In genomic region chr22:31083377-31083768, GRCh38 we compare ENCODE assay signal across 8 cellular contexts. TPM values are rescaled to one million over a fixed set of nuclear protein-coding genes. Genes with fewer than 3 reads are reported as not detected.
A peak's percentile ranks its signal among the peaks of the same experiment; 100 is the strongest.
DNase-seq lines count a peak whose midpoint lies in the region; ATAC-seq lines count a peak whose summit lies in the region.

No MANE protein-coding gene starts in this region.

- H3K9me3 ChIP-seq in right cardiac atrium (ENCODE audit: control insufficient read depth, low read length), result no peaks in the 10 kb centered on the region
- no peaks in the 10 kb centered on the region for H3K9me3 ChIP-seq in neuronal stem cell (replicated peaks in 1 of 2; ENCODE audit: control insufficient read depth in 2 of 2, insufficient read depth in 1 of 2, low read depth in 1 of 2, low read length in 2 of 2)

- no peak overlapping the region for H2AK5ac ChIP-seq in neuronal stem cell (ENCODE audit: low read depth, low read length)

- peaks cover 7% of the 10 kb centered on the region for H3K4me1 ChIP-seq in right cardiac atrium (ENCODE audit: control insufficient read depth, insufficient read depth, low read length)
- H3K4me1 ChIP-seq in neuronal stem cell (ENCODE audit: control insufficient read depth in 2 of 2, insufficient read depth in 1 of 2, low read depth in 1 of 2, low read length in 2 of 2), result peaks cover 8 to 29% of the 10 kb centered on the region in 2 donors

- no peaks in the 10 kb centered on the region for H3K27me3 ChIP-seq in right cardiac atrium (ENCODE audit: control insufficient read depth, insufficient read depth)
- H3K27me3 ChIP-seq in neuronal stem cell (ENCODE audit: control insufficient read depth in 3 of 3, insufficient read depth in 3 of 3, low read depth in 1 of 3, low read length in 3 of 3), result no peaks in the 10 kb centered on the region

- H2BK5ac ChIP-seq in neuronal stem cell (ENCODE audit: low read length), result no peak overlapping the region

- H3K23ac ChIP-seq in neuronal stem cell (ENCODE audit: low read depth, low read length, poor library complexity), result no peak overlapping the region

- H3K27me3 Mint-ChIP-seq in stimulated activated memory B cell treated with anti-CD40 and anti-IgM and Interleukin-4, amounts not matched to agents 10 μg/mL and 1 μg/mL and 100 μg/mL, for 72 hours, result no peaks in the 10 kb centered on the region

- peak in 2 of 3 experiments; percentile 69 to 84 for DNase-seq in NCI-H1417 (lab: John Stamatoyannopoulos, UW)
- DNase-seq in NCI-H1417 treated with DMSO at 0.1 percent for 48 hours (lab: John Stamatoyannopoulos, UW), result no peak
- peak; percentile 79 for DNase-seq in RPMI8226
- DNase-seq in right cardiac atrium, result peak in 2 of 3 donors; percentile 59
- no peak for DNase-seq in stimulated activated CD4-positive, alpha-beta T cell treated with anti-CD3 and anti-CD28 coated beads, Interleukin-1b, Interleukin-23, amount 100 ng/mL, for 48 hours
- no peak for DNase-seq in neuronal stem cell (ENCODE audit: low spot score)

- H3K4ac ChIP-seq in neuronal stem cell (ENCODE audit: low read length), result no peak overlapping the region

- H3K79me1 ChIP-seq in neuronal stem cell (ENCODE audit: low read depth, low read length), result peaks cover 3% of the 10 kb centered on the region

- no peak overlapping the region for H2AFZ ChIP-seq in neuronal stem cell (ENCODE audit: low read length)

- no peak overlapping the region for H3K18ac ChIP-seq in neuronal stem cell (ENCODE audit: low read length)

- no peak overlapping the region for H3K14ac ChIP-seq in neuronal stem cell (ENCODE audit: low read length)

- H3K9me3 Mint-ChIP-seq in stimulated activated memory B cell treated with anti-CD40 and anti-IgM and Interleukin-4, amounts not matched to agents 10 μg/mL and 1 μg/mL and 100 μg/mL, for 72 hours, result no peaks in the 10 kb centered on the region

- H3K4me3 Mint-ChIP-seq in stimulated activated memory B cell treated with anti-CD40 and anti-IgM and Interleukin-4, amounts not matched to agents 10 μg/mL and 1 μg/mL and 100 μg/mL, for 72 hours, result peak overlapping the region; percentile 77

- H3K9ac ChIP-seq in neuronal stem cell (ENCODE audit: low read depth, low read length, poor library complexity), result no peak overlapping the region

- peaks cover 62% of the 10 kb centered on the region for H3K4me1 Mint-ChIP-seq in stimulated activated memory B cell treated with anti-CD40 and anti-IgM and Interleukin-4, amounts not matched to agents 10 μg/mL and 1 μg/mL and 100 μg/mL, for 72 hours

- no peak overlapping the region for H2BK15ac ChIP-seq in neuronal stem cell (ENCODE audit: low read length)

- H3K36me3 ChIP-seq in neuronal stem cell (replicated peaks in 1 of 2; ENCODE audit: control insufficient read depth in 2 of 2, insufficient read depth in 2 of 2, low read length in 2 of 2), result peaks cover 4 to 13% of the 10 kb centered on the region in 2 donors

- intact Hi-C loops in right cardiac atrium (cut with DNase I), result loop anchor here (5.0 to 10.0 kb wide), 4 partner anchors 116 to 151 kb away; partner anchors contain the start of genes MORC2 (in 3 of the 4) and TUG1 (in 3 of the 4)

- H3K4me3 ChIP-seq in right cardiac atrium (ENCODE audit: low read length) (peak overlapping the region; percentile 74), neuronal stem cell (ENCODE audit: low read length in 2 of 2) (no peak overlapping the region)

- no peak overlapping the region for H3K4me2 ChIP-seq in neuronal stem cell (ENCODE audit: insufficient read depth, low read length, poor library complexity, severe bottlenecking)

- no peaks in the 10 kb centered on the region for H3K36me3 Mint-ChIP-seq in stimulated activated memory B cell treated with anti-CD40 and anti-IgM and Interleukin-4, amounts not matched to agents 10 μg/mL and 1 μg/mL and 100 μg/mL, for 72 hours

- H3K27ac ChIP-seq in right cardiac atrium (ENCODE audit: low read length), result peak overlapping the region; percentile 82
- H3K27ac ChIP-seq in neuronal stem cell (replicated peaks; ENCODE audit: low read length), result no peak overlapping the region

- H2BK12ac ChIP-seq in neuronal stem cell (ENCODE audit: low read length), result no peak overlapping the region

- ATAC-seq in right cardiac atrium (no peak), GM21717 (IDR thresholded peaks at IDR 0.05; ENCODE audit: unreplicated experiment) (no peak)
- ATAC-seq in stimulated activated memory B cell treated with anti-CD40 and anti-IgM and Interleukin-4, amounts not matched to agents 10 μg/mL and 1 μg/mL and 100 μg/mL, for 72 hours, result no peak

- no peak overlapping the region for H4K91ac ChIP-seq in neuronal stem cell (ENCODE audit: low read depth, low read length, poor library complexity)

- no peak overlapping the region for H4K8ac ChIP-seq in neuronal stem cell (ENCODE audit: low read depth, low read length)

- WGBS in right cardiac atrium, result 49% methylated on average over 3 of the region's 3 CpGs
- WGBS in neuronal stem cell (ENCODE audit: extremely low coverage in 2 of 2, insufficient read length in 2 of 2, insufficient replicate concordance in 1 of 2), 2 donors, result no CpG with 5 or more reads among the region's 3 CpGs

- H2BK120ac ChIP-seq in neuronal stem cell (ENCODE audit: low read depth, low read length), result no peak overlapping the region

- peak overlapping the region; percentile 93 for H3K27ac Mint-ChIP-seq in stimulated activated memory B cell treated with anti-CD40 and anti-IgM and Interleukin-4, amounts not matched to agents 10 μg/mL and 1 μg/mL and 100 μg/mL, for 72 hours

RNA-seq across cellular contexts. Expression of gene SMTN, which starts 2.3 kb away (rescaled TPM):
- 100 to 1,000 TPM; 156 to 233 (median 217) TPM for total RNA-seq in right cardiac atrium
- 192 TPM for polyA plus RNA-seq in right cardiac atrium
- polyA plus RNA-seq in neuronal stem cell (2013, experiment 1 of 2), result 25.4 TPM
- 25.4 TPM for polyA plus RNA-seq in neuronal stem cell (2013, experiment 2 of 2)

RNA-seq across cellular contexts. Expression of gene SELENOM, which starts 24.0 kb away (rescaled TPM):
- total RNA-seq in right cardiac atrium, result 100 to 1,000 TPM; 167 to 205 (median 176) TPM
- 219 TPM for polyA plus RNA-seq in right cardiac atrium
- polyA plus RNA-seq in neuronal stem cell (2013, experiment 1 of 2), result 44.6 TPM
- polyA plus RNA-seq in neuronal stem cell (2013, experiment 2 of 2), result 40.6 TPM

RNA-seq across cellular contexts. Expression of gene INPP5J, which starts 39.4 kb away (rescaled TPM):
- total RNA-seq in right cardiac atrium, result 10 to 100 TPM; 28.8 to 62.1 (median 50.7) TPM
- polyA plus RNA-seq in right cardiac atrium, result 28.9 TPM
- polyA plus RNA-seq in neuronal stem cell (2013, experiment 1 of 2), result 4.8 TPM
- polyA plus RNA-seq in neuronal stem cell (2013, experiment 2 of 2), result 4.6 TPM

RNA-seq across cellular contexts. Expression of gene PLA2G3, which starts 56.9 kb away (rescaled TPM):
- not detected for total RNA-seq in right cardiac atrium
- polyA plus RNA-seq in right cardiac atrium, result not detected
- 12.3 TPM for polyA plus RNA-seq in neuronal stem cell (2013, experiment 1 of 2)
- 11.3 TPM for polyA plus RNA-seq in neuronal stem cell (2013, experiment 2 of 2)

Comparison
In these comparisons a context has a peak if more than half of its experiments do, and no peak if none do; other contexts are left out.
1. DNase-seq: peak in NCI-H1417 (2 of 3), RPMI8226 (single experiment) and right cardiac atrium (2 of 3); none in NCI-H1417 treated with DMSO at 0.1 percent for 48 hours (single experiment), stimulated activated CD4-positive, alpha-beta T cell treated with anti-CD3 and anti-CD28 coated beads, Interleukin-1b, Interleukin-23, amount 100 ng/mL, for 48 hours (single experiment) and neuronal stem cell (single experiment).